ENCODE assay signal across 20 cellular contexts in genomic region chr14:24100982-24101494, GRCh38. TPM values are rescaled to one million over a fixed set of nuclear protein-coding genes. Genes with fewer than 3 reads are reported as not detected.
DNase-seq lines count a peak whose midpoint lies in the region; ATAC-seq, FAIRE-seq and TF ChIP-seq lines count a peak whose summit lies in the region.
"Had no signal": no experiment of that assay in that cellular context is flagged by ENCODE, and none has a peak within 500 bp of the region (broad histone marks: within the 10 kb centered on the region; RNA-seq: fewer than 3 reads in every experiment).

No MANE protein-coding gene starts in this region.

- peaks cover 9% of the 10 kb centered on the region; the same call in 2 of the 3 replicates for H3K79me2 ChIP-seq in K562 (ENCODE audit: control insufficient read depth, insufficient read depth, low read length)

- TF ChIP-seq CTCF in K562 (IDR thresholded peaks at IDR 0.05 in 2 of 3, conservative IDR thresholded peaks at IDR 0.05 in 1 of 3; ENCODE audit: insufficient read depth in 2 of 3, low read depth in 1 of 3, low read length in 3 of 3) (no peak), progenitor cell of endocrine pancreas (IDR thresholded peaks at IDR 0.05; ENCODE audit: unreplicated experiment) (no peak)

- in situ Hi-C loops in K562 (cut with MboI): no loop called here

- no peak for TF ChIP-seq RAD21 in K562 (CRISPR knock-in tag; conservative IDR thresholded peaks at IDR 0.05 in 1 of 2, IDR thresholded peaks at IDR 0.05 in 1 of 2)

- WGBS in K562 (ENCODE audit: insufficient coverage, low coverage, missing lambda C conversion rate): 100% methylated on average over 2 of the region's 3 CpGs

- H4K20me1 ChIP-seq in K562 (replicated peaks; ENCODE audit: control insufficient read depth, insufficient read depth, low read length): no peaks in the 10 kb centered on the region

- H3K27me3 ChIP-seq in K562 (ENCODE audit: control insufficient read depth in 2 of 2, insufficient read depth in 2 of 2, low read length in 2 of 2): no peaks in the 10 kb centered on the region

- CTCF ChIA-PET in K562 (lab: Yijun Ruan, JAX; ENCODE audit: low intra/inter-chr PET ratio): no interaction called here

- no peaks in the 10 kb centered on the region; a peak in 3 of 5 replicates for H3K4me1 ChIP-seq in K562 (replicated peaks in 1 of 2; ENCODE audit: control insufficient read depth in 2 of 2, insufficient read depth in 2 of 2, low read length in 2 of 2)

- no peak overlapping the region for H3K27ac ChIP-seq in K562 (ENCODE audit: extremely low read depth, low read depth, low read length)
- H3K27ac ChIP-seq: HL-60 had no signal

- DNase-seq in activated T-cell treated with anti-CD3 and anti-CD28 coated beads, Interleukin-2, amount 50 U/mL, for 72 hours: no peak
- no peak for DNase-seq in activated T-cell treated with anti-CD3 and anti-CD28 coated beads, Interleukin-2, amount 50 U/mL, for 48 hours
- DNase-seq in K562 (ENCODE audit: extremely low read depth in 1 of 4, low spot score in 3 of 4): no peak
- no peak for DNase-seq in progenitor cell of endocrine pancreas (ENCODE audit: low spot score, unreplicated experiment)
- DNase-seq in COR-L47 (lab: John Stamatoyannopoulos, UW): no peak
- DNase-seq in HCEC 1CT: no peak
- DNase-seq: 8988T; C1 segment of cervical spinal cord; CD4-positive, alpha-beta T cell; DMS153; DMS79 treated with DMSO at 0.1 percent for 48 hours; EL had no signal

- peak; percentile 22 for TF ChIP-seq POLR2A in GM18505 (IDR thresholded peaks at IDR 0.05; ENCODE audit: borderline replicate concordance, extremely low read depth, insufficient read depth, insufficient read length)
- TF ChIP-seq POLR2A in K562 (conservative IDR thresholded peaks at IDR 0.05): no peak

- peaks cover 8% of the 10 kb centered on the region for H3K4me1 Mint-ChIP-seq in activated T-cell treated with anti-CD3 and anti-CD28 coated beads, Interleukin-2, amount 50 U/mL, for 72 hours (ENCODE audit: low read depth)
- no peaks in the 10 kb centered on the region for H3K4me1 Mint-ChIP-seq in progenitor cell of endocrine pancreas (ENCODE audit: low read depth)

- ATAC-seq in activated T-cell treated with anti-CD3 and anti-CD28 coated beads, Interleukin-2, amount 50 U/mL, for 72 hours (replicated peaks in 1 of 2): no peak
- ATAC-seq in GM18505 (IDR thresholded peaks at IDR 0.05; ENCODE audit: unreplicated experiment): no peak
- ATAC-seq in K562: peak; percentile 14; the same call in 2 of the 3 replicates
- no peak for ATAC-seq in GM18907 (IDR thresholded peaks at IDR 0.05; ENCODE audit: unreplicated experiment)
- ATAC-seq: HCT116 had no signal

- H3K27me3 Mint-ChIP-seq in activated T-cell treated with anti-CD3 and anti-CD28 coated beads, Interleukin-2, amount 50 U/mL, for 72 hours (ENCODE audit: low read depth): no peaks in the 10 kb centered on the region
- no peaks in the 10 kb centered on the region for H3K27me3 Mint-ChIP-seq in progenitor cell of endocrine pancreas
- H3K27me3 Mint-ChIP-seq: CD4-positive, alpha-beta T cell had no signal

- no TSS peak for BruUV-seq in K562 (replicated peaks; lab: Mats Ljungman, UMichigan)

- POLR2A ChIA-PET in K562 (lab: Yijun Ruan, JAX): interaction anchor here (0.6 kb wide), 1 partner anchor 35 kb away, joined by 3 read pairs; no protein-coding TSS in a partner anchor

- intact Hi-C loops in K562 (cut with micrococcal nuclease): no loop called here

- no peak overlapping the region; a peak in 1 of 4 replicates for H3K9ac ChIP-seq in K562 (ENCODE audit: insufficient read depth in 1 of 2, low read depth in 2 of 2, low read length in 2 of 2)

- no peak overlapping the region for H3K4me3 Mint-ChIP-seq in activated T-cell treated with anti-CD3 and anti-CD28 coated beads, Interleukin-2, amount 50 U/mL, for 72 hours
- no peak overlapping the region for H3K4me3 Mint-ChIP-seq in progenitor cell of endocrine pancreas (ENCODE audit: low read depth)
- H3K4me3 Mint-ChIP-seq: CD4-positive, alpha-beta T cell had no signal

- no peak overlapping the region for H2AFZ ChIP-seq in K562 (ENCODE audit: low read depth, low read length)

- no peak overlapping the region for H3K4me3 ChIP-seq in K562

- TF ChIP-seq EP300 in K562 (IDR thresholded peaks at IDR 0.05; ENCODE audit: low read length): no peak

- H3K9me1 ChIP-seq in K562 (ENCODE audit: control insufficient read depth, insufficient read depth, low read length): no peaks in the 10 kb centered on the region

- H3K36me3 ChIP-seq in K562 (ENCODE audit: control insufficient read depth, insufficient read depth, low read length): peaks cover 60% of the 10 kb centered on the region; the same call in 2 of the 3 replicates

- H3K9me3 ChIP-seq in K562 (replicated peaks; ENCODE audit: control insufficient read depth, insufficient read depth, low read depth, low read length): no peaks in the 10 kb centered on the region; the same call in 1 of the 2 replicates

- FAIRE-seq in K562 (lab: Jason Lieb, UNC): no peak
- FAIRE-seq: D721Med, G401.6, GM12891, H1 had no signal

- peak overlapping the region; percentile 25 for H3K27ac Mint-ChIP-seq in activated T-cell treated with anti-CD3 and anti-CD28 coated beads, Interleukin-2, amount 50 U/mL, for 72 hours
- H3K27ac Mint-ChIP-seq in progenitor cell of endocrine pancreas: peak overlapping the region; percentile 27
- H3K27ac Mint-ChIP-seq: CD4-positive, alpha-beta T cell had no signal

- peaks cover 20 to 46% of the 10 kb centered on the region in 2 donors for H3K36me3 Mint-ChIP-seq in activated T-cell treated with anti-CD3 and anti-CD28 coated beads, Interleukin-2, amount 50 U/mL, for 72 hours (ENCODE audit: insufficient read depth in 2 of 2)
- peaks cover 23% of the 10 kb centered on the region for H3K36me3 Mint-ChIP-seq in progenitor cell of endocrine pancreas (ENCODE audit: insufficient read depth)

- no peak overlapping the region for H3K4me2 ChIP-seq in K562 (ENCODE audit: insufficient read depth, low read length)

- no peaks in the 10 kb centered on the region for H3K9me3 Mint-ChIP-seq in activated T-cell treated with anti-CD3 and anti-CD28 coated beads, Interleukin-2, amount 50 U/mL, for 72 hours
- H3K9me3 Mint-ChIP-seq in progenitor cell of endocrine pancreas (ENCODE audit: low read depth): peaks cover 8% of the 10 kb centered on the region
- H3K9me3 Mint-ChIP-seq: CD4-positive, alpha-beta T cell had no signal

RNA-seq across cellular contexts. Expression of gene PCK2, which starts 6.9 kb away (rescaled TPM):
- total RNA-seq in activated T-cell treated with anti-CD3 and anti-CD28 coated beads, Interleukin-2, amount 50 U/mL, for 72 hours: 100 to 1,000 TPM; 161 to 180 TPM
- 21.3 and 53.1 TPM in 2 replicates for total RNA-seq in K562 (2011; cell fraction: chromatin; rRNA removed; ENCODE audit: low replicate concordance)
- total RNA-seq in K562 (2011; cell fraction: nucleolus; rRNA removed): 37.5 and 48.6 TPM in 2 replicates
- 33.7 and 39.2 TPM in 2 replicates for total RNA-seq in K562 (2011; cell fraction: nucleoplasm; rRNA removed)
- total RNA-seq in K562 (2014; rRNA removed): 30.4 and 37.6 TPM in 2 replicates
- total RNA-seq in K562 (2014; rRNA removed; fragmentation: Illumina TruSeq; extraction: Trizol): 12.0 and 13.6 TPM in 2 replicates
- total RNA-seq in K562 (2015; rRNA removed; fragmentation: Illumina TruSeq; extraction: Trizol): 15.9 TPM in 2 replicates
- 55.8 and 60.9 TPM in 2 replicates for total RNA-seq in K562 (2021)
- 33.8 and 39.5 TPM in 2 replicates for polyA plus RNA-seq in K562 (2011; rRNA removed)
- 53.3 and 74.4 TPM in 2 replicates for polyA plus RNA-seq in K562 (2011; cell fraction: cytosol; rRNA removed)
- 45.9 and 59.9 TPM in 2 replicates for polyA plus RNA-seq in K562 (2011; cell fraction: nucleus; rRNA removed)
- polyA plus RNA-seq in K562 (2012): 32.5 and 132 TPM in 2 replicates
- polyA plus RNA-seq in K562 (2014; fragmentation: Illumina TruSeq; extraction: Trizol): 42.5 and 58.2 TPM in 2 replicates
- 1 to 10 TPM; 3.3 to 6.6 TPM for polyA plus RNA-seq in K562 (2014; fragmentation: Nextera tagmentation; extraction: Ambion mirVana)
- polyA plus RNA-seq in K562 (2014; rRNA removed): 50.1 and 52.8 TPM in 2 replicates
- 16.1 and 23.4 TPM in 2 replicates for polyA minus RNA-seq in K562 (2011; rRNA and poly(A)+ RNA removed)
- 30.5 and 32.9 TPM in 2 replicates for polyA minus RNA-seq in K562 (2011; cell fraction: cytosol; rRNA and poly(A)+ RNA removed)
- polyA minus RNA-seq in K562 (2011; cell fraction: nucleus; rRNA and poly(A)+ RNA removed): 16.2 and 19.1 TPM in 2 replicates
- 29.7 and 34.7 TPM in 2 replicates for total RNA-seq in progenitor cell of endocrine pancreas

RNA-seq across cellular contexts. Expression of gene DCAF11, which starts 13.5 kb away (rescaled TPM):
- total RNA-seq in activated T-cell treated with anti-CD3 and anti-CD28 coated beads, Interleukin-2, amount 50 U/mL, for 72 hours: 100 to 1,000 TPM; 109 to 124 TPM
- total RNA-seq in K562 (2011; cell fraction: chromatin; rRNA removed; ENCODE audit: low replicate concordance): 36.2 and 69.8 TPM in 2 replicates
- 39.9 and 42.9 TPM in 2 replicates for total RNA-seq in K562 (2011; cell fraction: nucleolus; rRNA removed)
- total RNA-seq in K562 (2011; cell fraction: nucleoplasm; rRNA removed): 35.7 and 38.2 TPM in 2 replicates
- total RNA-seq in K562 (2014; rRNA removed): 39.8 and 53.8 TPM in 2 replicates
- total RNA-seq in K562 (2014; rRNA removed; fragmentation: Illumina TruSeq; extraction: Trizol): 23.6 and 25.8 TPM in 2 replicates
- 33.9 and 36.6 TPM in 2 replicates for total RNA-seq in K562 (2015; rRNA removed; fragmentation: Illumina TruSeq; extraction: Trizol)
- total RNA-seq in K562 (2021): 32.6 and 36.4 TPM in 2 replicates
- 37.8 and 38.4 TPM in 2 replicates for polyA plus RNA-seq in K562 (2011; rRNA removed)
- polyA plus RNA-seq in K562 (2011; cell fraction: cytosol; rRNA removed): 42.5 and 49.6 TPM in 2 replicates
- polyA plus RNA-seq in K562 (2011; cell fraction: nucleus; rRNA removed): 43.0 and 49.6 TPM in 2 replicates
- polyA plus RNA-seq in K562 (2012): 31.7 and 46.8 TPM in 2 replicates
- 42.2 and 43.9 TPM in 2 replicates for polyA plus RNA-seq in K562 (2014; fragmentation: Illumina TruSeq; extraction: Trizol)
- 1 to 10 TPM; 8.5 to 9.2 TPM for polyA plus RNA-seq in K562 (2014; fragmentation: Nextera tagmentation; extraction: Ambion mirVana)
- polyA plus RNA-seq in K562 (2014; rRNA removed): 41.1 and 46.2 TPM in 2 replicates
- 30.3 and 36.6 TPM in 2 replicates for polyA minus RNA-seq in K562 (2011; rRNA and poly(A)+ RNA removed)
- 20.1 and 22.3 TPM in 2 replicates for polyA minus RNA-seq in K562 (2011; cell fraction: cytosol; rRNA and poly(A)+ RNA removed)
- 16.6 and 29.7 TPM in 2 replicates for polyA minus RNA-seq in K562 (2011; cell fraction: nucleus; rRNA and poly(A)+ RNA removed)
- total RNA-seq in progenitor cell of endocrine pancreas: 79.7 and 80.9 TPM in 2 replicates

RNA-seq across cellular contexts. Expression of gene NRL, which starts 13.7 kb away (rescaled TPM):
- 1 to 10 TPM; 5.2 TPM for total RNA-seq in activated T-cell treated with anti-CD3 and anti-CD28 coated beads, Interleukin-2, amount 50 U/mL, for 72 hours
- total RNA-seq in K562 (2011; cell fraction: chromatin; rRNA removed; ENCODE audit: low replicate concordance): 1.1 and 2.4 TPM in 2 replicates
- 2.3 and 2.8 TPM in 2 replicates for total RNA-seq in K562 (2011; cell fraction: nucleolus; rRNA removed)
- total RNA-seq in K562 (2011; cell fraction: nucleoplasm; rRNA removed): 2.3 and 3.1 TPM in 2 replicates
- total RNA-seq in K562 (2014; rRNA removed): 2.2 and 2.4 TPM in 2 replicates
- 0.48 and 0.65 TPM in 2 replicates for total RNA-seq in K562 (2014; rRNA removed; fragmentation: Illumina TruSeq; extraction: Trizol)
- 1.5 and 1.8 TPM in 2 replicates for total RNA-seq in K562 (2015; rRNA removed; fragmentation: Illumina TruSeq; extraction: Trizol)
- total RNA-seq in K562 (2021): 2.4 and 2.7 TPM in 2 replicates
- polyA plus RNA-seq in K562 (2011; rRNA removed): 1.0 and 1.5 TPM in 2 replicates
- polyA plus RNA-seq in K562 (2011; cell fraction: cytosol; rRNA removed): 1.5 and 4.1 TPM in 2 replicates
- 1.2 and 1.7 TPM in 2 replicates for polyA plus RNA-seq in K562 (2011; cell fraction: nucleus; rRNA removed)
- polyA plus RNA-seq in K562 (2012): 0.95 and 2.1 TPM in 2 replicates
- 1.0 and 1.5 TPM in 2 replicates for polyA plus RNA-seq in K562 (2014; fragmentation: Illumina TruSeq; extraction: Trizol)
- under 1 TPM in 1 of 2 experiments, not detected in 1; 0.07 TPM for polyA plus RNA-seq in K562 (2014; fragmentation: Nextera tagmentation; extraction: Ambion mirVana)
- 1.9 and 2.0 TPM in 2 replicates for polyA plus RNA-seq in K562 (2014; rRNA removed)
- polyA minus RNA-seq in K562 (2011; rRNA and poly(A)+ RNA removed): 0.74 and 1.0 TPM in 2 replicates
- 0.57 and 0.73 TPM in 2 replicates for polyA minus RNA-seq in K562 (2011; cell fraction: cytosol; rRNA and poly(A)+ RNA removed)
- 1.3 and 3.0 TPM in 2 replicates for polyA minus RNA-seq in K562 (2011; cell fraction: nucleus; rRNA and poly(A)+ RNA removed)
- total RNA-seq in progenitor cell of endocrine pancreas: 2.3 and 2.8 TPM in 2 replicates

RNA-seq across cellular contexts. Expression of gene FITM1, which starts 29.4 kb away (rescaled TPM):
- total RNA-seq in activated T-cell treated with anti-CD3 and anti-CD28 coated beads, Interleukin-2, amount 50 U/mL, for 72 hours: 1 to 10 TPM in 1 of 2 donors, under 1 TPM in 1; 0.46 to 2.2 TPM
- 0.44 and 1.00 TPM in 2 replicates for total RNA-seq in K562 (2011; cell fraction: chromatin; rRNA removed; ENCODE audit: low replicate concordance)
- 0.67 TPM in 1 of 2 replicates, not detected in the other for total RNA-seq in K562 (2011; cell fraction: nucleolus; rRNA removed)
- total RNA-seq in K562 (2011; cell fraction: nucleoplasm; rRNA removed): 0.73 TPM in 1 of 2 replicates, not detected in the other
- total RNA-seq in K562 (2014; rRNA removed) (0.09 TPM in 1 of 2 replicates, not detected in the other), K562 (2014; rRNA removed; fragmentation: Illumina TruSeq; extraction: Trizol) (not detected in 2 replicates), K562 (2015; rRNA removed; fragmentation: Illumina TruSeq; extraction: Trizol) (not detected in 2 replicates), K562 (2021) (0.20 TPM in 1 of 2 replicates, not detected in the other), progenitor cell of endocrine pancreas (1.7 and 1.9 TPM in 2 replicates)
- polyA plus RNA-seq in K562 (2011; rRNA removed) (0.11 TPM in 1 of 2 replicates, not detected in the other), K562 (2014; fragmentation: Illumina TruSeq; extraction: Trizol) (not detected in 2 replicates), K562 (2014; fragmentation: Nextera tagmentation; extraction: Ambion mirVana) (not detected), K562 (2014; rRNA removed) (0.20 TPM in 1 of 2 replicates, not detected in the other)
- 0.19 and 0.21 TPM in 2 replicates for polyA plus RNA-seq in K562 (2011; cell fraction: cytosol; rRNA removed)
- 0.41 and 0.58 TPM in 2 replicates for polyA plus RNA-seq in K562 (2011; cell fraction: nucleus; rRNA removed)
- 0.15 TPM in 1 of 2 replicates, not detected in the other for polyA plus RNA-seq in K562 (2012)
- polyA minus RNA-seq in K562 (2011; rRNA and poly(A)+ RNA removed): 0.27 TPM in 1 of 2 replicates, not detected in the other
- polyA minus RNA-seq in K562 (2011; cell fraction: cytosol; rRNA and poly(A)+ RNA removed): not detected in 2 replicates
- not detected in 2 replicates for polyA minus RNA-seq in K562 (2011; cell fraction: nucleus; rRNA and poly(A)+ RNA removed)

RNA-seq across cellular contexts. Expression of gene CPNE6, which starts 29.7 kb away (rescaled TPM):
- total RNA-seq in activated T-cell treated with anti-CD3 and anti-CD28 coated beads, Interleukin-2, amount 50 U/mL, for 72 hours: under 1 TPM; 0.12 to 0.14 TPM
- total RNA-seq in K562 (2011; cell fraction: chromatin; rRNA removed; ENCODE audit: low replicate concordance): not detected in 2 replicates
- 0.17 TPM in 1 of 2 replicates, not detected in the other for total RNA-seq in K562 (2011; cell fraction: nucleolus; rRNA removed)
- total RNA-seq in K562 (2011; cell fraction: nucleoplasm; rRNA removed): not detected in 2 replicates
- total RNA-seq in K562 (2014; rRNA removed) (not detected in 2 replicates), K562 (2014; rRNA removed; fragmentation: Illumina TruSeq; extraction: Trizol) (not detected in 2 replicates), K562 (2015; rRNA removed; fragmentation: Illumina TruSeq; extraction: Trizol) (not detected in 2 replicates), K562 (2021) (not detected in 2 replicates), progenitor cell of endocrine pancreas (not detected in 2 replicates)
- polyA plus RNA-seq in K562 (2011; rRNA removed) (not detected in 2 replicates), K562 (2014; fragmentation: Illumina TruSeq; extraction: Trizol) (not detected in 2 replicates), K562 (2014; fragmentation: Nextera tagmentation; extraction: Ambion mirVana) (not detected), K562 (2014; rRNA removed) (not detected in 2 replicates)
- polyA plus RNA-seq in K562 (2011; cell fraction: cytosol; rRNA removed): not detected in 2 replicates
- polyA plus RNA-seq in K562 (2011; cell fraction: nucleus; rRNA removed): not detected in 2 replicates
- 0.03 and 0.04 TPM in 2 replicates for polyA plus RNA-seq in K562 (2012)
- polyA minus RNA-seq in K562 (2011; rRNA and poly(A)+ RNA removed): not detected in 2 replicates
- not detected in 2 replicates for polyA minus RNA-seq in K562 (2011; cell fraction: cytosol; rRNA and poly(A)+ RNA removed)
- polyA minus RNA-seq in K562 (2011; cell fraction: nucleus; rRNA and poly(A)+ RNA removed): not detected in 2 replicates
- total RNA-seq: CD4-positive, alpha-beta T cell; H1 had no signal
